11 cellular contexts compared by ENCODE assay signal in the genomic region with DNA sequence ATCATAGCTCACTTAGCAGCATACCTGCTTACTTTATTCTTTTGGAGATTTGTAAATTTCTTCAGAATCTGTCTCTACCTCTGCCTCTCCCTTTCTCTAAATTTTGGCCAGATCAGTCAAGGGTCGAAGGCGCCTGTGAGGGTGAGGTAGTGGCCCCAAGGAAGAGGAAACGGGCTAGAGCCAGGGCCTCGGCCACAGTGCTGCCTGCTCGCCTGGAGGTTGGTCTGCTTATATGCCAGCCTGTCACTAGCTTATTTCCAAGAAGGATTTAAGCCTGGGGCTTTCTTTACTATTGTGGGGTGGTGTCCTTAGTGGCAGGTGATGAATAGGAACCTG. TPM values are rescaled to one million over a fixed set of nuclear protein-coding genes. Genes with fewer than 3 reads are reported as not detected.
DNase-seq lines count a peak whose midpoint lies in the region; ATAC-seq, FAIRE-seq and TF ChIP-seq lines count a peak whose summit lies in the region.
"Had no signal": no experiment of that assay in that cellular context is flagged by ENCODE, and none has a peak within 500 bp of the region (broad histone marks: within the 10 kb centered on the region; RNA-seq: fewer than 3 reads in every experiment).

No MANE protein-coding gene starts in this region.

- CTCF ChIA-PET in HCT116 (lab: Charles Lee): interaction anchor here (1.0 to 2.9 kb wide), 12 partner anchors 9 to 605 kb away, joined by 3 to 25 read pairs (median 4); a partner anchor contains a TSS
- CTCF ChIA-PET in activated CD8-positive, alpha-beta T cell treated with anti-CD3 and anti-CD28 coated beads, Interleukin-2, amount 10 ng/mL, durations not matched to agents 7 days and 5 days (lab: Charles Lee): interaction anchor here (0.7 to 9.2 kb wide), 39 partner anchors 9 to 543 kb away, joined by 3 to 228 read pairs (median 6); a partner anchor contains a TSS
- CTCF ChIA-PET in naive thymus-derived CD4-positive, alpha-beta T cell (lab: Charles Lee): interaction anchor here (0.7 to 5.0 kb wide), 25 partner anchors 12 to 447 kb away, joined by 3 to 43 read pairs (median 5); a partner anchor contains a TSS

- no peaks in the 10 kb centered on the region for H3K27me3 Mint-ChIP-seq in activated CD8-positive, alpha-beta T cell treated with anti-CD3 and anti-CD28 coated beads, Interleukin-2, amount 10 ng/mL, durations not matched to agents 7 days and 5 days (ENCODE audit: low read depth)
- H3K27me3 Mint-ChIP-seq in naive thymus-derived CD4-positive, alpha-beta T cell: no peaks in the 10 kb centered on the region

- H3K36me3 ChIP-seq in HCT116 (ENCODE audit: control insufficient read depth in 1 of 2, insufficient read depth in 2 of 2, low read length in 2 of 2): peaks cover 0 to 7% of the 10 kb centered on the region in 2 experiments; a peak in 1 of 4 replicates
- H3K36me3 ChIP-seq in naive thymus-derived CD4-positive, alpha-beta T cell (ENCODE audit: control insufficient read depth in 2 of 3, insufficient read depth in 3 of 3, low read length in 3 of 3): peaks cover 0 to 10% (median 0%) of the 10 kb centered on the region in 3 experiments

- peaks cover 97% of the 10 kb centered on the region for H3K79me2 ChIP-seq in HCT116 (ENCODE audit: insufficient read depth, low read length)

- no peaks in the 10 kb centered on the region for H3K27me3 ChIP-seq in HCT116 (ENCODE audit: insufficient read depth, low read length)
- H3K27me3 ChIP-seq in naive thymus-derived CD4-positive, alpha-beta T cell (ENCODE audit: control insufficient read depth in 2 of 2, insufficient read depth in 2 of 2, low read length in 2 of 2): no peaks in the 10 kb centered on the region
- H3K27me3 ChIP-seq: sigmoid colon, testis had no signal

- no peak overlapping the region for H2AFZ ChIP-seq in HCT116 (ENCODE audit: low read depth, low read length, poor library complexity, severe bottlenecking)

- RAD21 ChIA-PET in HCT116 (lab: Charles Lee; ENCODE audit: low non-redundant PET in 1 of 2, low total read pairs in 2 of 2, uncharacterized antibody in 2 of 2, unreplicated experiment in 2 of 2): interaction anchor here in 1 of 2 experiments (0.6 to 1.5 kb wide), 2 partner anchors 64 to 76 kb away, joined by 3 to 5 read pairs; a partner anchor contains a TSS

- H3K36me3 Mint-ChIP-seq in activated CD8-positive, alpha-beta T cell treated with anti-CD3 and anti-CD28 coated beads, Interleukin-2, amount 10 ng/mL, durations not matched to agents 7 days and 5 days (ENCODE audit: low read depth): peaks cover 17% of the 10 kb centered on the region
- peaks cover 0 to 9% (median 5%) of the 10 kb centered on the region in 5 donors for H3K36me3 Mint-ChIP-seq in naive thymus-derived CD4-positive, alpha-beta T cell

- no peaks in the 10 kb centered on the region for H3K9me3 ChIP-seq in HCT116 (ENCODE audit: control insufficient read depth in 1 of 2, insufficient read depth in 1 of 2, low read depth in 1 of 2, low read length in 2 of 2)
- H3K9me3 ChIP-seq in naive thymus-derived CD4-positive, alpha-beta T cell (ENCODE audit: control insufficient read depth in 2 of 3, low read length in 3 of 3): no peaks in the 10 kb centered on the region
- H3K9me3 ChIP-seq: sigmoid colon, testis had no signal

- POLR2A ChIA-PET in HCT116 (lab: Charles Lee): interaction anchor here (1.0 kb wide), 1 partner anchor 64 kb away, joined by 3 read pairs; a partner anchor contains a TSS
- POLR2A ChIA-PET in activated CD8-positive, alpha-beta T cell treated with anti-CD3 and anti-CD28 coated beads, Interleukin-2, amount 10 ng/mL, durations not matched to agents 7 days and 5 days (lab: Charles Lee): interaction anchor here (1.0 to 2.7 kb wide), 6 partner anchors 9 to 66 kb away, joined by 3 to 14 read pairs (median 6); a partner anchor contains a TSS
- POLR2A ChIA-PET in naive thymus-derived CD4-positive, alpha-beta T cell (lab: Charles Lee): interaction anchor here (0.8 to 2.8 kb wide), 4 partner anchors 16 to 372 kb away, joined by 3 to 20 read pairs (median 4); a partner anchor contains a TSS

- TF ChIP-seq POLR2A in HCT116 (IDR thresholded peaks at IDR 0.05; ENCODE audit: borderline replicate concordance, extremely low read depth, insufficient read depth, insufficient read length) (no peak), H54 (IDR thresholded peaks at IDR 0.05; ENCODE audit: low read depth, low read length) (no peak)

- BruUV-seq in HCT116 (replicated peaks; lab: Mats Ljungman, UMichigan): no TSS peak

- peak overlapping the region; percentile 88 for H3K27ac Mint-ChIP-seq in activated CD8-positive, alpha-beta T cell treated with anti-CD3 and anti-CD28 coated beads, Interleukin-2, amount 10 ng/mL, durations not matched to agents 7 days and 5 days
- peak overlapping the region in 8 of 9 donors; percentile 91 to 97 (median 96) for H3K27ac Mint-ChIP-seq in naive thymus-derived CD4-positive, alpha-beta T cell

- H3K27ac ChIP-seq in HCT116 (ENCODE audit: low read depth, low read length): no peak overlapping the region
- H3K27ac ChIP-seq in naive thymus-derived CD4-positive, alpha-beta T cell (ENCODE audit: low read depth, low read length): no peak overlapping the region
- H3K27ac ChIP-seq: testis had no signal

- no peaks in the 10 kb centered on the region for H3K9me2 ChIP-seq in HCT116 (ENCODE audit: insufficient read depth)

- H3K4me1 ChIP-seq in HCT116 (ENCODE audit: control insufficient read depth in 1 of 2, insufficient read depth in 2 of 2, low read length in 2 of 2): peaks cover 0 to 8% of the 10 kb centered on the region in 2 experiments; a peak in 3 of 4 replicates
- peaks cover 17 to 19% of the 10 kb centered on the region in 2 donors for H3K4me1 ChIP-seq in naive thymus-derived CD4-positive, alpha-beta T cell (ENCODE audit: control insufficient read depth in 2 of 2, insufficient read depth in 2 of 2, low read length in 2 of 2)

- peaks cover 5% of the 10 kb centered on the region; the same call in 1 of the 2 replicates for H4K20me1 ChIP-seq in HCT116 (ENCODE audit: insufficient read depth)

- H3K4me3 ChIP-seq in HCT116 (replicated peaks in 1 of 2; ENCODE audit: low read depth in 1 of 2, low read length in 2 of 2): no peak overlapping the region
- no peak overlapping the region for H3K4me3 ChIP-seq in naive thymus-derived CD4-positive, alpha-beta T cell (ENCODE audit: low read length)
- H3K4me3 ChIP-seq: testis had no signal

- no peak overlapping the region for H3K4me3 Mint-ChIP-seq in activated CD8-positive, alpha-beta T cell treated with anti-CD3 and anti-CD28 coated beads, Interleukin-2, amount 10 ng/mL, durations not matched to agents 7 days and 5 days
- H3K4me3 Mint-ChIP-seq in naive thymus-derived CD4-positive, alpha-beta T cell: peak overlapping the region in 9 of 10 donors; percentile 82 to 93 (median 89)

- TF ChIP-seq CTCF in HCT116 (IDR thresholded peaks at IDR 0.05 in 2 of 3, conservative IDR thresholded peaks at IDR 0.05 in 1 of 3; ENCODE audit: borderline replicate concordance in 1 of 3, insufficient read depth in 1 of 3, low read depth in 2 of 3, low read length in 2 of 3): no peak

- no peak overlapping the region for H3K4me2 ChIP-seq in HCT116 (ENCODE audit: low read length)

- intact Hi-C loops in HCT116 (cut with micrococcal nuclease): loop anchor here (1.0 kb wide), 1 partner anchor 64 kb away; a partner anchor contains a TSS
- intact Hi-C loops in naive thymus-derived CD4-positive, alpha-beta T cell (cut with micrococcal nuclease): loop anchor here (1.0 to 10.0 kb wide), 6 partner anchors 22 to 446 kb away; a partner anchor contains a TSS
- intact Hi-C loops in Right ventricle myocardium superior (cut with DNase I): loop anchor here (10.0 kb wide), 1 partner anchor 60 kb away; a partner anchor contains a TSS

- H3K9me3 Mint-ChIP-seq in activated CD8-positive, alpha-beta T cell treated with anti-CD3 and anti-CD28 coated beads, Interleukin-2, amount 10 ng/mL, durations not matched to agents 7 days and 5 days (ENCODE audit: insufficient read depth): no peaks in the 10 kb centered on the region
- peaks cover 0 to 2% (median 0%) of the 10 kb centered on the region in 11 donors for H3K9me3 Mint-ChIP-seq in naive thymus-derived CD4-positive, alpha-beta T cell

- TF ChIP-seq RAD21 in HCT116 (IDR thresholded peaks at IDR 0.05; ENCODE audit: low read depth): no peak

- no peak overlapping the region for H3K9ac ChIP-seq in HCT116 (ENCODE audit: low read length)

- DNase-seq in HCT116 (ENCODE audit: low read depth, low spot score) (no peak), H54 (ENCODE audit: insufficient read length, low spot score) (no peak), Right ventricle myocardium superior (no peak), HTR-8/SVneo (ENCODE audit: insufficient read length, low spot score) (no peak)
- no peak for DNase-seq in activated CD8-positive, alpha-beta T cell treated with anti-CD3 and anti-CD28 coated beads, Interleukin-2, amount 10 ng/mL, durations not matched to agents 7 days and 5 days
- no peak for DNase-seq in naive thymus-derived CD4-positive, alpha-beta T cell

- FAIRE-seq in H54 (lab: Jason Lieb, UNC) (no peak), HTR-8/SVneo (lab: Jason Lieb, UNC) (no peak)

- ATAC-seq in GM18498 (IDR thresholded peaks at IDR 0.05; ENCODE audit: unreplicated experiment) (peak; percentile 3), HCT116 (peak; percentile 49), Right ventricle myocardium superior (ENCODE audit: poor library complexity) (no peak)
- ATAC-seq in activated CD8-positive, alpha-beta T cell treated with anti-CD3 and anti-CD28 coated beads, Interleukin-2, amount 10 ng/mL, durations not matched to agents 7 days and 5 days: no peak
- ATAC-seq in naive thymus-derived CD4-positive, alpha-beta T cell: no peak

- peaks cover 57% of the 10 kb centered on the region for H3K4me1 Mint-ChIP-seq in activated CD8-positive, alpha-beta T cell treated with anti-CD3 and anti-CD28 coated beads, Interleukin-2, amount 10 ng/mL, durations not matched to agents 7 days and 5 days (ENCODE audit: low read depth)
- H3K4me1 Mint-ChIP-seq in naive thymus-derived CD4-positive, alpha-beta T cell: peaks cover 27 to 58% (median 49%) of the 10 kb centered on the region in 7 donors

RNA-seq across cellular contexts. Expression of a gene that starts 19.6 kb away (rescaled TPM):
- total RNA-seq in HCT116 (2021; ENCODE audit: unreplicated experiment): 29.3 TPM
- polyA plus RNA-seq in HCT116 (2012): 28.7 and 29.0 TPM in 2 replicates
- 10 to 100 TPM; 17.7 to 19.1 TPM for total RNA-seq in activated CD8-positive, alpha-beta T cell treated with anti-CD3 and anti-CD28 coated beads, Interleukin-2, amount 10 ng/mL, durations not matched to agents 7 days and 5 days
- 10 to 100 TPM; 20.9 to 27.8 (median 22.0) TPM for total RNA-seq in naive thymus-derived CD4-positive, alpha-beta T cell
- polyA plus RNA-seq in naive thymus-derived CD4-positive, alpha-beta T cell: 1 to 10 TPM; 3.6 to 6.8 TPM
- 18.4 TPM for total RNA-seq in Right ventricle myocardium superior

RNA-seq across cellular contexts. Expression of a gene that starts 22.1 kb away (rescaled TPM):
- total RNA-seq in HCT116 (2021; ENCODE audit: unreplicated experiment): 67.7 TPM
- polyA plus RNA-seq in HCT116 (2012): 37.5 and 41.0 TPM in 2 replicates
- 10 to 100 TPM; 38.7 to 39.5 TPM for total RNA-seq in activated CD8-positive, alpha-beta T cell treated with anti-CD3 and anti-CD28 coated beads, Interleukin-2, amount 10 ng/mL, durations not matched to agents 7 days and 5 days
- total RNA-seq in naive thymus-derived CD4-positive, alpha-beta T cell: 10 to 100 TPM; 13.5 to 36.0 (median 23.4) TPM
- 10 to 100 TPM; 16.5 to 36.7 TPM for polyA plus RNA-seq in naive thymus-derived CD4-positive, alpha-beta T cell
- total RNA-seq in Right ventricle myocardium superior: 20.8 TPM

RNA-seq across cellular contexts. Expression of a gene that starts 44.6 kb away (rescaled TPM):
- total RNA-seq in HCT116 (2021; ENCODE audit: unreplicated experiment) (0.84 TPM), Right ventricle myocardium superior (0.32 TPM)
- polyA plus RNA-seq in HCT116 (2012): 0.20 and 0.29 TPM in 2 replicates
- under 1 TPM in 1 of 2 experiments, not detected in 1; 0.95 TPM for total RNA-seq in activated CD8-positive, alpha-beta T cell treated with anti-CD3 and anti-CD28 coated beads, Interleukin-2, amount 10 ng/mL, durations not matched to agents 7 days and 5 days
- under 1 TPM in 2 of 5 experiments, not detected in 3; 0.27 to 0.90 TPM for total RNA-seq in naive thymus-derived CD4-positive, alpha-beta T cell
- not detected for polyA plus RNA-seq in naive thymus-derived CD4-positive, alpha-beta T cell
- total RNA-seq: Calu3, LHCN-M2 had no signal

Comparison
In these comparisons a context has a peak if more than half of its experiments do, and no peak if none do; other contexts are left out.
1. ATAC-seq: peak in GM18498 (single experiment) and HCT116 (single experiment); none in activated CD8-positive, alpha-beta T cell treated with anti-CD3 and anti-CD28 coated beads, Interleukin-2, amount 10 ng/mL, durations not matched to agents 7 days and 5 days (single experiment), naive thymus-derived CD4-positive, alpha-beta T cell (single experiment) and Right ventricle myocardium superior (single experiment).